ENCODE assay signal across 8 cellular contexts in the genomic region with DNA sequence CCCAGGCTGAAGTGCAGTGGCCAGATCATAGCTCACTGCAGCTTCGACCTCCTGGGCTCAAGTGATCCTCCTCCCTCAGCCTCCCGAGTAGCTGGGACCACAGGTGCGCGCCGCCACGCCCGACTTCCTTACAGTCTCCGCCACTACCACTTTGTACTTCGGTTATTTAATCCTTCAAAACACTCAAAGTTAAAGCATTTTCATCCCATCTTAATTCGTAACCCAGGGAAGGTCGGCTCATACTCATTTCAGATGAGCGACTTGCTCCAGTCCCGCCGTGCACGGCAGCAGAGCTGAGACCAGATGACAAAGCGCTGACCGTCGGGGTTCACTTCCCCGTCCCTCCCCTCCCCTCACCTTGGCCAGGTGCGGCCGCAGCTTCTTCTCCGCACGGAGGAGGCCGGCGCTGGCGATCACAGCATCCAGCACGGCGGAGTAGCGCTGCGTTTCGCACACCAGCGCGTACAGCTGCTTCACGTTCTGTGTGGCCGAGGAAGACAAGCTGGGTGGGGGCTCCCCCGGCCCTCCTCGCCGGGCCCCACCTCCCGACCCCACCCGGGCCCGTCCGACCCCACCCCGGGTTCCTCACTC. TPM values are rescaled to one million over a fixed set of nuclear protein-coding genes. Genes with fewer than 3 reads are reported as not detected.
DNase-seq lines count a peak whose midpoint lies in the region; ATAC-seq and FAIRE-seq lines count a peak whose summit lies in the region.

No MANE protein-coding gene starts in this region.

- H3K4me3 Mint-ChIP-seq in activated CD4-positive, alpha-beta memory T cell treated with anti-CD3 and anti-CD28 coated beads, Interleukin-2, amount 10 ng/mL, durations not matched to agents 7 days and 5 days = peak overlapping the region; percentile 92

- peak; percentile 46 for ATAC-seq in GM18907 (IDR thresholded peaks at IDR 0.05; ENCODE audit: unreplicated experiment)
- ATAC-seq in HG03103 (IDR thresholded peaks at IDR 0.05; ENCODE audit: low read depth, unreplicated experiment) = peak; percentile 25
- peak; percentile 49 to 52 for ATAC-seq in right cardiac atrium

- H3K27me3 ChIP-seq in ACC112 (ENCODE audit: insufficient read depth, low read length) = no peaks in the 10 kb centered on the region
- H3K27me3 ChIP-seq in right cardiac atrium (ENCODE audit: control insufficient read depth, insufficient read depth) = no peaks in the 10 kb centered on the region
- no peaks in the 10 kb centered on the region for H3K27me3 ChIP-seq in skeletal muscle satellite cell (ENCODE audit: control insufficient read depth, insufficient read depth, low read length)

- H3K27ac Mint-ChIP-seq in activated CD4-positive, alpha-beta memory T cell treated with anti-CD3 and anti-CD28 coated beads, Interleukin-2, amount 10 ng/mL, durations not matched to agents 7 days and 5 days = peak overlapping the region; percentile 79

- no peaks in the 10 kb centered on the region for H3K9me3 ChIP-seq in right cardiac atrium (ENCODE audit: control insufficient read depth, low read length)
- H3K9me3 ChIP-seq in skeletal muscle satellite cell (replicated peaks; ENCODE audit: low read length) = no peaks in the 10 kb centered on the region

- H3K36me3 Mint-ChIP-seq in activated CD4-positive, alpha-beta memory T cell treated with anti-CD3 and anti-CD28 coated beads, Interleukin-2, amount 10 ng/mL, durations not matched to agents 7 days and 5 days (ENCODE audit: low read depth) = peaks cover 33% of the 10 kb centered on the region

- WGBS in right cardiac atrium = 16% methylated on average over 43 of the region's 43 CpGs

- no peaks in the 10 kb centered on the region for H3K9me3 Mint-ChIP-seq in activated CD4-positive, alpha-beta memory T cell treated with anti-CD3 and anti-CD28 coated beads, Interleukin-2, amount 10 ng/mL, durations not matched to agents 7 days and 5 days

- CTCF ChIA-PET in activated CD4-positive, alpha-beta memory T cell treated with anti-CD3 and anti-CD28 coated beads, Interleukin-2, amount 10 ng/mL, durations not matched to agents 7 days and 5 days (lab: Charles Lee) = interaction anchor here (1.8 kb wide), 1 partner anchor 16 kb away, joined by 4 read pairs; no protein-coding TSS in a partner anchor

- no peak overlapping the region for H3K27ac ChIP-seq in ACC112 (ENCODE audit: low read depth, low read length)
- H3K27ac ChIP-seq in right cardiac atrium (ENCODE audit: low read length) = no peak overlapping the region

- DNase-seq in activated CD4-positive, alpha-beta memory T cell treated with anti-CD3 and anti-CD28 coated beads, Interleukin-2, amount 10 ng/mL, durations not matched to agents 7 days and 5 days = no peak
- DNase-seq in right cardiac atrium (no peak), frontal cortex (ENCODE audit: low spot score in 2 of 2) (no peak)
- no peak for DNase-seq in effector CD4-positive, alpha-beta T cell

- no peaks in the 10 kb centered on the region for H3K27me3 Mint-ChIP-seq in activated CD4-positive, alpha-beta memory T cell treated with anti-CD3 and anti-CD28 coated beads, Interleukin-2, amount 10 ng/mL, durations not matched to agents 7 days and 5 days

- peak overlapping the region; percentile 74 for H3K9ac ChIP-seq in skeletal muscle satellite cell (ENCODE audit: low read depth, low read length)

- H3K36me3 ChIP-seq in ACC112 (ENCODE audit: insufficient read depth, low read length) (no peaks in the 10 kb centered on the region), skeletal muscle satellite cell (ENCODE audit: insufficient read depth, low read length) (peaks cover 13% of the 10 kb centered on the region)

- intact Hi-C loops in right cardiac atrium (cut with DNase I) = no loop called here

- H3K4me2 ChIP-seq in skeletal muscle satellite cell (ENCODE audit: low read length) = peak overlapping the region; percentile 97

- H3K4me1 ChIP-seq in ACC112 (ENCODE audit: control insufficient read depth, insufficient read depth, low read length, unreplicated experiment) (peaks cover 5% of the 10 kb centered on the region), right cardiac atrium (ENCODE audit: control insufficient read depth, insufficient read depth, low read length) (peaks cover 3% of the 10 kb centered on the region), skeletal muscle satellite cell (ENCODE audit: control insufficient read depth, insufficient read depth, low read length) (peaks cover 6% of the 10 kb centered on the region)

- peak overlapping the region; percentile 57 for H2AFZ ChIP-seq in ACC112 (ENCODE audit: low read length, unreplicated experiment)

- peaks cover 5% of the 10 kb centered on the region for H3K79me2 ChIP-seq in ACC112 (ENCODE audit: control insufficient read depth, insufficient read depth, low read length, unreplicated experiment)

- peak overlapping the region; percentile 87 for H3K4me3 ChIP-seq in ACC112 (ENCODE audit: low read depth, low read length)
- H3K4me3 ChIP-seq in right cardiac atrium (ENCODE audit: low read length) = peak overlapping the region; percentile 58
- peak overlapping the region; percentile 85 for H3K4me3 ChIP-seq in skeletal muscle satellite cell (ENCODE audit: low read length)

- POLR2A ChIA-PET in activated CD4-positive, alpha-beta memory T cell treated with anti-CD3 and anti-CD28 coated beads, Interleukin-2, amount 10 ng/mL, durations not matched to agents 7 days and 5 days (lab: Charles Lee) = no interaction called here

- no peak for FAIRE-seq in frontal cortex (lab: Jason Lieb, UNC)

- H3K4me1 Mint-ChIP-seq in activated CD4-positive, alpha-beta memory T cell treated with anti-CD3 and anti-CD28 coated beads, Interleukin-2, amount 10 ng/mL, durations not matched to agents 7 days and 5 days = peaks cover 31% of the 10 kb centered on the region

RNA-seq across cellular contexts. Expression of a gene that starts 0.5 kb away (rescaled TPM):
- total RNA-seq in activated CD4-positive, alpha-beta memory T cell treated with anti-CD3 and anti-CD28 coated beads, Interleukin-2, amount 10 ng/mL, durations not matched to agents 7 days and 5 days = 10 to 100 TPM; 42.9 to 44.7 TPM
- total RNA-seq in right cardiac atrium (10 to 100 TPM; 14.0 to 18.7 (median 15.9) TPM), frontal cortex (15.9 TPM)
- polyA plus RNA-seq in right cardiac atrium = 14.6 TPM
- total RNA-seq in skeletal muscle satellite cell (2012; rRNA removed) = 22.3 and 24.9 TPM in 2 replicates

RNA-seq across cellular contexts. Expression of a gene that starts 19.7 kb away (rescaled TPM):
- total RNA-seq in activated CD4-positive, alpha-beta memory T cell treated with anti-CD3 and anti-CD28 coated beads, Interleukin-2, amount 10 ng/mL, durations not matched to agents 7 days and 5 days = not detected
- total RNA-seq in right cardiac atrium (under 1 TPM in 2 of 4 donors, not detected in 2; 0.12 to 0.17 TPM), frontal cortex (not detected)
- 0.07 TPM for polyA plus RNA-seq in right cardiac atrium
- total RNA-seq in skeletal muscle satellite cell (2012; rRNA removed) = not detected in 2 replicates

RNA-seq across cellular contexts. Expression of a gene that starts 19.8 kb away (rescaled TPM):
- total RNA-seq in activated CD4-positive, alpha-beta memory T cell treated with anti-CD3 and anti-CD28 coated beads, Interleukin-2, amount 10 ng/mL, durations not matched to agents 7 days and 5 days = not detected
- not detected for total RNA-seq in right cardiac atrium
- not detected for polyA plus RNA-seq in right cardiac atrium
- not detected in 2 replicates for total RNA-seq in skeletal muscle satellite cell (2012; rRNA removed)
- total RNA-seq in frontal cortex = not detected
